In genomic region chr10:88187472-88187871, GRCh38 we compare ENCODE assay signal across 25 cellular contexts.
DNase-seq lines count a peak whose midpoint lies in the region; ATAC-seq, FAIRE-seq and TF ChIP-seq lines count a peak whose summit lies in the region.
"Had no signal": no experiment of that assay in that cellular context is flagged by ENCODE, and none has a peak within 500 bp of the region (broad histone marks: within the 10 kb centered on the region; RNA-seq: fewer than 3 reads in every experiment).

No MANE protein-coding gene starts in this region.

- H3K4me3 ChIP-seq in upper lobe of right lung, result no peak overlapping the region
- H3K4me3 ChIP-seq: A549, GM12878 had no signal

- peaks cover 12% of the 10 kb centered on the region for H3K4me1 ChIP-seq in upper lobe of right lung
- H3K4me1 ChIP-seq: A549, BE2C had no signal

- intact Hi-C loops in upper lobe of right lung (cut with DNase I), result no loop called here

- H3K36me3 ChIP-seq in upper lobe of right lung, result no peaks in the 10 kb centered on the region
- H3K36me3 ChIP-seq: BE2C had no signal

- TF ChIP-seq POLR2A in GM12892 (IDR thresholded peaks at IDR 0.05; ENCODE audit: low read depth, low read length), result no peak

- ATAC-seq in upper lobe of right lung (peak; percentile 61), HG02852 (IDR thresholded peaks at IDR 0.05; ENCODE audit: unreplicated experiment) (no peak), GM19351 (IDR thresholded peaks at IDR 0.05; ENCODE audit: unreplicated experiment) (no peak)
- ATAC-seq: A549, GM12878, HCT116 had no signal

- TF ChIP-seq CTCF in upper lobe of right lung (IDR thresholded peaks at IDR 0.05), result no peak

- H3K27me3 ChIP-seq in upper lobe of right lung, result no peaks in the 10 kb centered on the region
- H3K27me3 ChIP-seq: BE2C had no signal

- FAIRE-seq in GM12892 (lab: Jason Lieb, UNC), result no peak
- FAIRE-seq: A549, GM12878, H1, HTR-8/SVneo had no signal

- in situ Hi-C loops in KBM-7 (cut with MboI; ENCODE audit: low pct_unique_long_range_greater_than_20kb, low sequenced_read_pairs), result no loop called here

- no peak overlapping the region for H3K27ac ChIP-seq in upper lobe of right lung
- H3K27ac ChIP-seq: A549, KMS-11, RWPE1 had no signal

- DNase-seq in KBM-7, result peak; percentile 8
- peak; percentile 85 for DNase-seq in MV-4-11 (lab: John Stamatoyannopoulos, UW)
- peak; percentile 52 for DNase-seq in OCI-M1 (lab: John Stamatoyannopoulos, UW)
- DNase-seq in upper lobe of right lung, result no peak
- DNase-seq in GM12892 (ENCODE audit: insufficient read length), result no peak
- DNase-seq: BE2C; CD4-positive, alpha-beta memory T cell; DND-41; NCI-H1105 treated with DMSO at 0.1 percent for 48 hours; NCI-H2081; NCI-H2171; NCI-H345; NCI-H524; NCI-H774; SHP77 treated with DMSO at 0.1 percent for 48 hours; T1000 had no signal

- no peaks in the 10 kb centered on the region for H3K9me3 ChIP-seq in upper lobe of right lung
- H3K9me3 ChIP-seq: A549, BE2C had no signal

Comparison
In these comparisons a context has a peak if more than half of its experiments do, and no peak if none do; other contexts are left out.
1. DNase-seq: peak in KBM-7 (single experiment), MV-4-11 (single experiment) and OCI-M1 (single experiment); none in upper lobe of right lung (single experiment) and GM12892 (single experiment).